1 cellular context compared by ENCODE assay signal in genomic region chr7:39608278-39608677, GRCh38.
TF ChIP-seq lines count a peak whose summit lies in the region.

No MANE protein-coding gene starts in this region.

TF ChIP-seq in SK-N-SH, 30 proteins besides CTCF, POLR2A, EP300 and RAD21 (continued from another document):
- TF ChIP-seq SIN3A (IDR thresholded peaks at IDR 0.05; ENCODE audit: borderline replicate concordance, low read depth, low read length), result no peak
- no peak for TF ChIP-seq CHD2 (IDR thresholded peaks at IDR 0.05; ENCODE audit: low read length, partially characterized antibody)
- TF ChIP-seq TEAD4 (IDR thresholded peaks at IDR 0.05; ENCODE audit: borderline replicate concordance, insufficient read depth), result no peak
